Comparison of ENCODE assay signal across 1 cellular context in genomic region chr1:42669936-42670335, GRCh38.
TF ChIP-seq lines count a peak whose summit lies in the region.

No MANE protein-coding gene starts in this region.

TF ChIP-seq in SK-N-SH, 30 proteins besides CTCF, POLR2A, EP300 and RAD21 (continued from another document):
- no peak for TF ChIP-seq REST (IDR thresholded peaks at IDR 0.05; ENCODE audit: low read depth, low read length)
- TF ChIP-seq GABPA (IDR thresholded peaks at IDR 0.05; ENCODE audit: low read depth), result no peak
- TF ChIP-seq USF2 (IDR thresholded peaks at IDR 0.05; ENCODE audit: borderline replicate concordance, low read depth, low read length), result no peak
- no peak for TF ChIP-seq RCOR1 (IDR thresholded peaks at IDR 0.05; ENCODE audit: low read length)
